Comparison of ENCODE assay signal across 19 cellular contexts in the genomic region with DNA sequence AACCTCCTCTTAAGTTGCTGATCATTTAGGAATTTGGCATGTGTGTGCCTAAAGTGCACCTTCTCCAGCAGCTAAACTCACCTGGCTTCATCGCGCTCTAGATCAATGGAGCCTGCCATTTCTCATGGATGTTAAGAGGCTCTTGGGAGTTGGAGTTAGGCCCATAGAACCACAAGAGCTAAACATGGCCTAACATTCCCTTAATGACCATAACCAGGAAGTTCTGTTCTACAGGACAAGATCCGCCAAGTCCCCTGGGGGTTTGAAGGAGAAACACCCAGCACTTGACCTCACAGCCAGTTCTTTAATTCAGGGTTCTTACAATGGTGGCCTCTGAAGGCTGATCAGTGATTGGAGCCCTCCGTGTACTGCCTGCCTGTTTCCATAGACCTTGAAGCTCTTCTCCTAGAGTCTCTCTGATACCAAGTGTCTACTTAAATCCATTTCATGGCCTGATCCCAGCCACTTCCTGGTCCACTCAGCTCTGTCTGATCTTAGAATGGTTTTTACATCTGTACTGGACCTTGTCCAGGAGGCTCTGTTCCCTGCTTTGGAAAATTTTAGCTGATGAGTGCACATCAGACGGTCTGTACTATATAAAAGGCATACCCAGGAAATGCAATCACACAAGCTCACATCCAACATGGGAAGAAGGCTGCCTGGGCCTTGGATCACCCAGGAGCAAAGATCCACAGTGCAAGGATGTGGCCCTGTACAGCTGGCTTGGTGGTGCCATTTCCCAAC.
"Had no signal": no experiment of that assay in that cellular context is flagged by ENCODE, and none has a peak within 500 bp of the region (broad histone marks: within the 10 kb centered on the region; RNA-seq: fewer than 3 reads in every experiment).

No MANE protein-coding gene starts in this region.

- H3K27me3 Mint-ChIP-seq: activated CD4-positive, alpha-beta T cell treated with anti-CD3 and anti-CD28 coated beads, Interleukin-2, amount 10 ng/mL, durations not matched to agents 24 days and 14 days; activated CD8-positive, alpha-beta T cell treated with anti-CD3 and anti-CD28 coated beads for 36 hours; activated naive CD8-positive, alpha-beta T cell treated with anti-CD3 and anti-CD28 coated beads, Interleukin-2, amount 50 U/mL, for 24 hours; brain; central memory CD8-positive, alpha-beta T cell; stimulated activated naive CD8-positive, alpha-beta T cell treated with anti-CD3 and anti-CD28 coated beads, Interleukin-15, Interleukin-2, amounts not matched to agents 100 ng/mL and 50 ng/mL, for 24 hours; T-cell had no signal

- H3K4me1 Mint-ChIP-seq: activated CD4-positive, alpha-beta T cell treated with anti-CD3 and anti-CD28 coated beads, Interleukin-2, amount 10 ng/mL, durations not matched to agents 24 days and 14 days; activated naive CD8-positive, alpha-beta T cell treated with anti-CD3 and anti-CD28 coated beads, Interleukin-2, amount 50 U/mL, for 24 hours; brain; central memory CD8-positive, alpha-beta T cell; mesothelial cell of epicardium; T-cell had no signal

- H3K9me3 Mint-ChIP-seq: activated CD4-positive, alpha-beta T cell treated with anti-CD3 and anti-CD28 coated beads, Interleukin-2, amount 10 ng/mL, durations not matched to agents 24 days and 14 days; activated CD8-positive, alpha-beta T cell treated with anti-CD3 and anti-CD28 coated beads for 36 hours; activated naive CD4-positive, alpha-beta T cell treated with anti-CD3 and anti-CD28 coated beads for 36 hours; activated naive CD8-positive, alpha-beta T cell treated with anti-CD3 and anti-CD28 coated beads, Interleukin-2, amount 50 U/mL, for 24 hours; brain; central memory CD8-positive, alpha-beta T cell; mesothelial cell of epicardium; natural killer cell treated with Interleukin-12 subunit alpha and Interleukin-12 subunit beta and Interleukin-15 and Interleukin-18, amount 100 ng/mL, for 72 hours; stimulated activated naive CD8-positive, alpha-beta T cell treated with anti-CD3 and anti-CD28 coated beads, Interleukin-15, Interleukin-2, amounts not matched to agents 100 ng/mL and 50 ng/mL, for 24 hours; T-cell had no signal

- H3K27ac ChIP-seq: coronary artery had no signal

- H3K27ac Mint-ChIP-seq: activated CD4-positive, alpha-beta T cell treated with anti-CD3 and anti-CD28 coated beads, Interleukin-2, amount 10 ng/mL, durations not matched to agents 24 days and 14 days; activated CD8-positive, alpha-beta T cell treated with anti-CD3 and anti-CD28 coated beads for 36 hours; activated naive CD4-positive, alpha-beta T cell treated with anti-CD3 and anti-CD28 coated beads for 36 hours; activated naive CD8-positive, alpha-beta T cell treated with anti-CD3 and anti-CD28 coated beads, Interleukin-2, amount 50 U/mL, for 24 hours; brain; mesothelial cell of epicardium; natural killer cell treated with Interleukin-12 subunit alpha and Interleukin-12 subunit beta and Interleukin-15 and Interleukin-18, amount 100 ng/mL, for 72 hours; stimulated activated naive CD8-positive, alpha-beta T cell treated with anti-CD3 and anti-CD28 coated beads, Interleukin-15, Interleukin-2, amounts not matched to agents 100 ng/mL and 50 ng/mL, for 24 hours; T-cell had no signal

- H3K9me3 ChIP-seq: SK-N-SH had no signal

- ATAC-seq: activated CD8-positive, alpha-beta T cell treated with anti-CD3 and anti-CD28 coated beads for 36 hours; activated naive CD8-positive, alpha-beta T cell treated with anti-CD3 and anti-CD28 coated beads, Interleukin-2, amount 50 U/mL, for 24 hours; T-cell had no signal

- H3K4me3 Mint-ChIP-seq: activated CD4-positive, alpha-beta T cell treated with anti-CD3 and anti-CD28 coated beads, Interleukin-2, amount 10 ng/mL, durations not matched to agents 24 days and 14 days; activated CD8-positive, alpha-beta T cell treated with anti-CD3 and anti-CD28 coated beads for 36 hours; activated naive CD4-positive, alpha-beta T cell treated with anti-CD3 and anti-CD28 coated beads for 36 hours; activated naive CD8-positive, alpha-beta T cell treated with anti-CD3 and anti-CD28 coated beads, Interleukin-2, amount 50 U/mL, for 24 hours; brain; central memory CD8-positive, alpha-beta T cell; mesothelial cell of epicardium; natural killer cell treated with Interleukin-12 subunit alpha and Interleukin-12 subunit beta and Interleukin-15 and Interleukin-18, amount 100 ng/mL, for 72 hours; stimulated activated naive CD8-positive, alpha-beta T cell treated with anti-CD3 and anti-CD28 coated beads, Interleukin-15, Interleukin-2, amounts not matched to agents 100 ng/mL and 50 ng/mL, for 24 hours; T-cell had no signal

- H3K4me3 ChIP-seq: coronary artery had no signal

- H3K36me3 Mint-ChIP-seq: natural killer cell treated with Interleukin-12 subunit alpha and Interleukin-12 subunit beta and Interleukin-15 and Interleukin-18, amount 100 ng/mL, for 72 hours; T-cell had no signal

- DNase-seq: activated CD4-positive, alpha-beta T cell treated with anti-CD3 and anti-CD28 coated beads, Interleukin-2, amount 10 ng/mL, durations not matched to agents 24 days and 14 days; activated CD8-positive, alpha-beta T cell treated with anti-CD3 and anti-CD28 coated beads for 36 hours; activated naive CD4-positive, alpha-beta T cell treated with anti-CD3 and anti-CD28 coated beads for 36 hours; activated naive CD8-positive, alpha-beta T cell treated with anti-CD3 and anti-CD28 coated beads, Interleukin-2, amount 50 U/mL, for 24 hours; activated T-cell treated with anti-CD3 and anti-CD28 coated beads, Interleukin-2, amount 50 U/mL, for 1 hour; anterior cingulate cortex; erythroblast; foreskin melanocyte; SK-N-SH; stimulated activated CD4-positive, alpha-beta T cell treated with anti-CD3 and anti-CD28 coated beads, Interleukin-2, amount 100 ng/mL, for 24 hours; T-cell; T-helper 9 cell; trophoblast cell had no signal
